18 cellular contexts compared by ENCODE assay signal in genomic region chr6:50410577-50410976, GRCh38.
DNase-seq lines count a peak whose midpoint lies in the region; ATAC-seq, FAIRE-seq and TF ChIP-seq lines count a peak whose summit lies in the region.
"Had no signal": no experiment of that assay in that cellular context is flagged by ENCODE, and none has a peak within 500 bp of the region (broad histone marks: within the 10 kb centered on the region; RNA-seq: fewer than 3 reads in every experiment).

No MANE protein-coding gene starts in this region.

- no peak overlapping the region for H2BK12ac ChIP-seq in H1 (ENCODE audit: low read depth, low read length)

- H2BK20ac ChIP-seq in H1 (ENCODE audit: low read length): no peak overlapping the region

- no peak overlapping the region for H3K18ac ChIP-seq in H1 (ENCODE audit: extremely low read depth, low read length)

- H3K4me1 ChIP-seq in GM23338 (ENCODE audit: insufficient read depth) (no peaks in the 10 kb centered on the region), H1 (replicated peaks in 1 of 4; ENCODE audit: control insufficient read depth in 3 of 4, insufficient read depth in 4 of 4, low read length in 3 of 4) (peaks cover 0 to 3% (median under 1%) of the 10 kb centered on the region in 4 experiments; a peak in 2 of 7 replicates), sigmoid colon (no peaks in the 10 kb centered on the region)
- H3K4me1 ChIP-seq: BLaER1 had no signal

- no peaks in the 10 kb centered on the region for H4K20me1 ChIP-seq in GM23338 (replicated peaks; ENCODE audit: insufficient read depth)
- H4K20me1 ChIP-seq in H1 (replicated peaks in 1 of 2; ENCODE audit: control insufficient read depth in 1 of 2, insufficient read depth in 2 of 2, low read length in 2 of 2): no peaks in the 10 kb centered on the region
- H4K20me1 ChIP-seq: BLaER1 had no signal

- H3K9me3 ChIP-seq in H1 (ENCODE audit: insufficient read depth in 2 of 2, low read depth in 1 of 2, low read length in 1 of 2) (no peaks in the 10 kb centered on the region), sigmoid colon (no peaks in the 10 kb centered on the region)
- H3K9me3 ChIP-seq: BLaER1 had no signal

- peak; percentile 77 for ATAC-seq in GM23338
- ATAC-seq: GM12878 had no signal

- H3F3A ChIP-seq in GM23338 (replicated peaks; ENCODE audit: low read depth): no peaks in the 10 kb centered on the region

- H4K91ac ChIP-seq in H1 (replicated peaks; ENCODE audit: insufficient read length, low read length): no peak overlapping the region

- no peaks in the 10 kb centered on the region for H3K79me1 ChIP-seq in H1 (ENCODE audit: low read depth, low read length)

- H3K27me3 Mint-ChIP-seq in GM23338 (ENCODE audit: insufficient read depth, low read depth, poor library complexity): no peaks in the 10 kb centered on the region
- H3K27me3 Mint-ChIP-seq in neural crest cell (ENCODE audit: low read depth): no peaks in the 10 kb centered on the region
- H3K27me3 Mint-ChIP-seq: CD4-positive, alpha-beta memory T cell had no signal

- H3K36me3 Mint-ChIP-seq in GM23338 (ENCODE audit: low read depth) (no peaks in the 10 kb centered on the region), neural crest cell (ENCODE audit: low read depth) (no peaks in the 10 kb centered on the region)
- H3K36me3 Mint-ChIP-seq: CD14-positive monocyte; CD4-positive, alpha-beta memory T cell had no signal

- FAIRE-seq in H1 (lab: Jason Lieb, UNC): no peak
- FAIRE-seq: GM12878 had no signal

- CTCF ChIA-PET in H1 (lab: Charles Lee; ENCODE audit: partially characterized antibody): interaction anchor here (0.6 to 0.7 kb wide), 2 partner anchors 39 to 181 kb away, joined by 3 read pairs; no protein-coding TSS in a partner anchor

- no peak overlapping the region for H3K4ac ChIP-seq in H1 (replicated peaks; ENCODE audit: insufficient read length, low read depth, low read length)

- TF ChIP-seq EP300 in H1 (IDR thresholded peaks at IDR 0.05; ENCODE audit: borderline replicate concordance in 1 of 2, low read depth in 2 of 2, low read length in 2 of 2) (no peak), sigmoid colon (IDR thresholded peaks at IDR 0.05) (no peak)

- TF ChIP-seq CTCF in GM23338 (conservative IDR thresholded peaks at IDR 0.05; ENCODE audit: low read depth in 2 of 2) (no peak), H1 (IDR thresholded peaks at IDR 0.05; ENCODE audit: control extremely low read depth in 1 of 3, insufficient read depth in 1 of 3, low read depth in 1 of 3, low read length in 3 of 3) (no peak), neural crest cell (conservative IDR thresholded peaks at IDR 0.05) (no peak), sigmoid colon (IDR thresholded peaks at IDR 0.05) (no peak), GM20000 (IDR thresholded peaks at IDR 0.05; ENCODE audit: extremely low read depth, missing control alignments) (no peak)

- H3K4me1 Mint-ChIP-seq in GM23338 (peaks cover 8% of the 10 kb centered on the region), neural crest cell (peaks cover 9% of the 10 kb centered on the region)
- H3K4me1 Mint-ChIP-seq: CD14-positive monocyte; CD4-positive, alpha-beta memory T cell had no signal

- H3K56ac ChIP-seq in H1 (replicated peaks; ENCODE audit: insufficient read length, low read depth, low read length): no peak overlapping the region

- no peak for TF ChIP-seq POLR2A in H1 (IDR thresholded peaks at IDR 0.05; ENCODE audit: control extremely low read depth in 1 of 2, low read depth in 2 of 2, low read length in 2 of 2)
- no peak for TF ChIP-seq POLR2A in sigmoid colon (IDR thresholded peaks at IDR 0.05)

- no peaks in the 10 kb centered on the region for H3K9me2 ChIP-seq in GM23338 (ENCODE audit: insufficient read depth)

- intact Hi-C loops in sigmoid colon (cut with DNase I): no loop called here

- H2BK5ac ChIP-seq in H1 (ENCODE audit: low read depth, low read length): no peak overlapping the region

- no peaks in the 10 kb centered on the region for H3K79me2 ChIP-seq in GM23338 (replicated peaks; ENCODE audit: insufficient read depth)
- H3K79me2 ChIP-seq in H1 (ENCODE audit: control insufficient read depth in 1 of 2, insufficient read depth in 2 of 2, low read length in 2 of 2): no peaks in the 10 kb centered on the region

- no peak overlapping the region for H4K5ac ChIP-seq in H1 (ENCODE audit: insufficient read length, low read depth, low read length)

- H3K36me3 ChIP-seq in GM23338 (ENCODE audit: insufficient read depth) (no peaks in the 10 kb centered on the region), H1 (ENCODE audit: control insufficient read depth in 2 of 4, insufficient read depth in 4 of 4, low read length in 3 of 4) (no peaks in the 10 kb centered on the region), sigmoid colon (no peaks in the 10 kb centered on the region)
- H3K36me3 ChIP-seq: BLaER1 had no signal

- H3K9me3 Mint-ChIP-seq in GM23338 (no peaks in the 10 kb centered on the region), neural crest cell (peaks cover 3% of the 10 kb centered on the region)

- H2BK15ac ChIP-seq in H1 (ENCODE audit: low read length): no peak overlapping the region

- H3K4me2 ChIP-seq in GM23338 (no peak overlapping the region), H1 (ENCODE audit: insufficient read depth in 1 of 2, low read depth in 2 of 2, low read length in 2 of 2) (no peak overlapping the region)
- H3K4me2 ChIP-seq: BLaER1 had no signal

- 60% methylated on average over 1 of the region's 1 CpG; no CpG with 5 or more reads in 1 of the 2 experiments for WGBS in H1 (ENCODE audit: extremely low coverage in 1 of 2, insufficient coverage in 1 of 2, insufficient read length in 1 of 2, insufficient replicate concordance in 2 of 2, low coverage in 1 of 2, low lambda C conversion rate in 2 of 2, missing lambda C conversion rate in 1 of 2), 2 experiments
- 51 to 53% methylated on average over 1 of the region's 1 CpG for WGBS in sigmoid colon, 2 donors

- no peak overlapping the region for H3K9ac ChIP-seq in H1 (replicated peaks in 1 of 4; ENCODE audit: extremely low read depth in 1 of 4, low read depth in 3 of 4, low read length in 3 of 4)
- H3K9ac ChIP-seq: BLaER1, GM23248 had no signal

- no peak overlapping the region for H3K23ac ChIP-seq in H1 (ENCODE audit: insufficient read length)

- H3K27me3 ChIP-seq in GM23338 (ENCODE audit: insufficient read depth) (no peaks in the 10 kb centered on the region), H1 (replicated peaks in 1 of 4; ENCODE audit: control insufficient read depth in 3 of 4, extremely low read depth in 1 of 4, insufficient read depth in 3 of 4, low read length in 3 of 4) (no peaks in the 10 kb centered on the region), sigmoid colon (no peaks in the 10 kb centered on the region)
- H3K27me3 ChIP-seq: BLaER1 had no signal

- peak overlapping the region; percentile 48; the same call in 1 of the 2 replicates for H2AFZ ChIP-seq in GM23338
- H2AFZ ChIP-seq in H1 (ENCODE audit: low read length): peak overlapping the region; percentile 86
- H2AFZ ChIP-seq: GM23248 had no signal

- no peak overlapping the region for H2BK120ac ChIP-seq in H1 (replicated peaks; ENCODE audit: low read depth, low read length)

- no peak overlapping the region for H4K8ac ChIP-seq in H1 (ENCODE audit: extremely low read depth, insufficient read depth, low read length)

- POLR2A ChIA-PET in H1 (lab: Charles Lee; ENCODE audit: partially characterized antibody): no interaction called here

- H3K14ac ChIP-seq in H1 (ENCODE audit: insufficient read length): no peak overlapping the region

- peaks cover 2% of the 10 kb centered on the region; the same call in 1 of the 2 replicates for H3K23me2 ChIP-seq in H1 (ENCODE audit: low read depth, low read length)

- H3K4me3 Mint-ChIP-seq in GM23338: no peak overlapping the region
- no peak overlapping the region for H3K4me3 Mint-ChIP-seq in neural crest cell
- H3K4me3 Mint-ChIP-seq: CD14-positive monocyte; CD4-positive, alpha-beta memory T cell had no signal

- no peak overlapping the region for H2AK5ac ChIP-seq in H1 (ENCODE audit: low read depth, low read length)

- H3K27ac ChIP-seq in GM23338 (ENCODE audit: low read depth) (no peak overlapping the region), H1 (ENCODE audit: low read depth, low read length) (no peak overlapping the region), sigmoid colon (no peak overlapping the region)
- H3K27ac ChIP-seq: BLaER1, GM23248 had no signal

- TF ChIP-seq RAD21 in H1 (IDR thresholded peaks at IDR 0.05 in 1 of 2, conservative IDR thresholded peaks at IDR 0.05 in 1 of 2; ENCODE audit: low read depth in 2 of 2, low read length in 2 of 2): no peak

- no peak overlapping the region for H3K4me3 ChIP-seq in GM23338
- H3K4me3 ChIP-seq in H1 (ENCODE audit: extremely low read depth in 1 of 4, insufficient read depth in 2 of 4, low read depth in 3 of 4, low read length in 4 of 4): no peak overlapping the region
- no peak overlapping the region for H3K4me3 ChIP-seq in sigmoid colon
- H3K4me3 ChIP-seq: BLaER1, GM12878, GM23248 had no signal

- DNase-seq in GM23338 (ENCODE audit: low spot score) (peak; percentile 36), H1 (ENCODE audit: low read depth in 1 of 2, low spot score in 2 of 2) (no peak), neural crest cell (ENCODE audit: low read depth, low spot score) (no peak), sigmoid colon (no peak), GM20000 (ENCODE audit: low spot score) (no peak), NOMO-1 (lab: John Stamatoyannopoulos, UW; ENCODE audit: unreplicated experiment in 2 of 2) (no peak), activated gamma-delta T cell treated with Interleukin-2 at 50 U/mL for 16 hours (no peak)
- DNase-seq: 8988T; CD4-positive, alpha-beta memory T cell; DMS 273 treated with DMSO at 0.1 percent for 48 hours; DMS53; DND-41; EL; GM23248; H7 had no signal

- H3K27ac Mint-ChIP-seq in GM23338 (peak overlapping the region; percentile 33; the same call in 1 of the 2 replicates), neural crest cell (ENCODE audit: unreplicated experiment) (peak overlapping the region; percentile 81)
- H3K27ac Mint-ChIP-seq: CD14-positive monocyte; CD4-positive, alpha-beta memory T cell had no signal

TF ChIP-seq in GM23338, 12 proteins besides CTCF, POLR2A, EP300 and RAD21 (continues in another document):
- no peak for TF ChIP-seq STAT1 (IDR thresholded peaks at IDR 0.05; ENCODE audit: unreplicated experiment)

TF ChIP-seq in H1, 55 proteins besides CTCF, POLR2A, EP300 and RAD21 (continues in another document):
- TF ChIP-seq RBBP5 (IDR thresholded peaks at IDR 0.05; ENCODE audit: borderline replicate concordance, low read depth, low read length) (no peak), ASH2L (IDR thresholded peaks at IDR 0.05; ENCODE audit: low read length) (no peak), USF2 (IDR thresholded peaks at IDR 0.05; ENCODE audit: low read length) (no peak), TAF1 (IDR thresholded peaks at IDR 0.05; ENCODE audit: low read depth, low read length) (no peak), SRF (IDR thresholded peaks at IDR 0.05; ENCODE audit: low read depth, low read length) (no peak)
